In genomic region chr6:14455942-14456648, GRCh38 we compare ENCODE assay signal across 15 cellular contexts.
"Had no signal": no experiment of that assay in that cellular context is flagged by ENCODE, and none has a peak within 500 bp of the region (broad histone marks: within the 10 kb centered on the region; RNA-seq: fewer than 3 reads in every experiment).

No MANE protein-coding gene starts in this region.

- H3K4me3 ChIP-seq: adrenal gland, gastroesophageal sphincter, neural progenitor cell, ovary had no signal

- H3K4me3 Mint-ChIP-seq: mesothelial cell of epicardium; neural progenitor cell; stimulated activated naive CD8-positive, alpha-beta T cell treated with anti-CD3 and anti-CD28 coated beads, Interleukin-15, Interleukin-2, amounts not matched to agents 100 ng/mL and 50 ng/mL, for 24 hours; T-helper 1 cell treated with Interleukin-12 subunit alpha and Interleukin-12 subunit beta and Interleukin-4 antibody, amounts not matched to agents 30 μg/mL and 1 μg/mL, for 36 hours had no signal

- H3K27ac Mint-ChIP-seq: mesothelial cell of epicardium; neural progenitor cell; T-helper 1 cell treated with Interleukin-12 subunit alpha and Interleukin-12 subunit beta and Interleukin-4 antibody, amounts not matched to agents 30 μg/mL and 1 μg/mL, for 36 hours had no signal

- H3K36me3 Mint-ChIP-seq: mesothelial cell of epicardium, neural progenitor cell had no signal

- H3K27me3 ChIP-seq: adrenal gland, gastroesophageal sphincter, neural progenitor cell, ovary had no signal

- H3K4me1 Mint-ChIP-seq: neural progenitor cell had no signal

- H3K27ac ChIP-seq: adrenal gland, epithelial cell of prostate, neural progenitor cell, ovary had no signal

- DNase-seq: activated CD4-positive, alpha-beta T cell treated with anti-CD3 and anti-CD28 coated beads, Interleukin-2, amount 50 U/mL, for 1 hour; activated naive CD4-positive, alpha-beta T cell; adrenal gland; central memory CD4-positive, alpha-beta T cell; cortex of kidney; effector memory CD4-positive, alpha-beta T cell; ovary; stimulated activated CD4-positive, alpha-beta T cell treated with anti-CD3 and anti-CD28 coated beads, Interleukin-4, amount 100 ng/mL, for 1 hour; stimulated activated CD8-positive, alpha-beta memory T cell treated with anti-CD3 and anti-CD28 coated beads, Interleukin-4, amount 100 ng/mL, for 48 hours had no signal

- H3K27me3 Mint-ChIP-seq: stimulated activated naive CD8-positive, alpha-beta T cell treated with anti-CD3 and anti-CD28 coated beads, Interleukin-15, Interleukin-2, amounts not matched to agents 100 ng/mL and 50 ng/mL, for 24 hours had no signal

- H3K9me3 Mint-ChIP-seq: mesothelial cell of epicardium; stimulated activated naive CD8-positive, alpha-beta T cell treated with anti-CD3 and anti-CD28 coated beads, Interleukin-15, Interleukin-2, amounts not matched to agents 100 ng/mL and 50 ng/mL, for 24 hours had no signal
